ENCODE assay signal across 1 cellular context in genomic region chr7:44986218-44987053, GRCh38.
A peak's percentile ranks its signal among the peaks of the same experiment; 100 is the strongest.
TF ChIP-seq lines count a peak whose summit lies in the region.

No MANE protein-coding gene starts in this region.

TF ChIP-seq in neural cell, 6 proteins besides CTCF, POLR2A, EP300 and RAD21 (continued from another document):
- TF ChIP-seq TAF1 (IDR thresholded peaks at IDR 0.05; ENCODE audit: low read depth), result peak; percentile 82
